ENCODE assay signal across 9 cellular contexts in genomic region chr10:3764626-3765375, GRCh38. TPM values are rescaled to one million over a fixed set of nuclear protein-coding genes. Genes with fewer than 3 reads are reported as not detected.
DNase-seq lines count a peak whose midpoint lies in the region; ATAC-seq and TF ChIP-seq lines count a peak whose summit lies in the region.
"Had no signal": no experiment of that assay in that cellular context is flagged by ENCODE, and none has a peak within 500 bp of the region (broad histone marks: within the 10 kb centered on the region; RNA-seq: fewer than 3 reads in every experiment).

No MANE protein-coding gene starts in this region.

- peak overlapping the region; percentile 76 for H3K4me3 Mint-ChIP-seq in T-helper 2 cell treated with Interferon-gamma antibody and Interleukin-4, amounts not matched to agents 5 μg/mL and 100 μg/mL, for 36 hours

- no peak for ATAC-seq in GM19397 (IDR thresholded peaks at IDR 0.05; ENCODE audit: unreplicated experiment)

- H3K27me3 ChIP-seq in suprapubic skin, result no peaks in the 10 kb centered on the region

- no peaks in the 10 kb centered on the region for H3K36me3 ChIP-seq in suprapubic skin

- H3K4me3 ChIP-seq in epithelial cell of esophagus (ENCODE audit: low read length), result no peak overlapping the region
- H3K4me3 ChIP-seq in suprapubic skin, result no peak overlapping the region

- H3K9me3 Mint-ChIP-seq in T-helper 2 cell treated with Interferon-gamma antibody and Interleukin-4, amounts not matched to agents 5 μg/mL and 100 μg/mL, for 36 hours, result peaks cover 5% of the 10 kb centered on the region

- no peak for TF ChIP-seq POLR2A in suprapubic skin (IDR thresholded peaks at IDR 0.05)

- no peaks in the 10 kb centered on the region for H3K9me3 ChIP-seq in suprapubic skin

- 63% methylated on average over 11 of the region's 11 CpGs for WGBS in suprapubic skin

- H3K27ac ChIP-seq in suprapubic skin, result peak overlapping the region; percentile 74

- no peaks in the 10 kb centered on the region for H3K27me3 Mint-ChIP-seq in T-helper 2 cell treated with Interferon-gamma antibody and Interleukin-4, amounts not matched to agents 5 μg/mL and 100 μg/mL, for 36 hours (ENCODE audit: low read depth)

- H3K36me3 Mint-ChIP-seq in T-helper 2 cell treated with Interferon-gamma antibody and Interleukin-4, amounts not matched to agents 5 μg/mL and 100 μg/mL, for 36 hours (ENCODE audit: low read depth), result no peaks in the 10 kb centered on the region

- TF ChIP-seq CTCF in epithelial cell of esophagus (IDR thresholded peaks at IDR 0.05; ENCODE audit: insufficient read depth, low read depth, low read length, missing control alignments), result no peak
- TF ChIP-seq CTCF in suprapubic skin (IDR thresholded peaks at IDR 0.05), result no peak
- no peak for TF ChIP-seq CTCF in GM13976 (IDR thresholded peaks at IDR 0.05; ENCODE audit: borderline replicate concordance, control extremely low read depth, extremely low read depth, insufficient read depth, missing control alignments)

- H3K4me1 Mint-ChIP-seq in T-helper 2 cell treated with Interferon-gamma antibody and Interleukin-4, amounts not matched to agents 5 μg/mL and 100 μg/mL, for 36 hours (ENCODE audit: low read depth), result peaks cover 52% of the 10 kb centered on the region

- peaks cover 41% of the 10 kb centered on the region for H3K4me1 ChIP-seq in suprapubic skin

- peak; percentile 45 for DNase-seq in activated naive CD4-positive, alpha-beta T cell treated with Interleukin-2 at 50 U/mL for 16 hours
- DNase-seq in activated naive CD4-positive, alpha-beta T cell treated with anti-CD3 and anti-CD28 coated beads, Interleukin-2, amount 50 U/mL, for 16 hours, result no peak
- DNase-seq in T-helper 2 cell treated with Interferon-gamma antibody and Interleukin-4, amounts not matched to agents 5 μg/mL and 100 μg/mL, for 36 hours (ENCODE audit: low spot score), result peak; percentile 63
- DNase-seq in epithelial cell of esophagus (ENCODE audit: low read depth) (peak; percentile 38), suprapubic skin (ENCODE audit: low spot score in 2 of 2) (peak in 1 of 2 donors; percentile 20), HuH-7 (ENCODE audit: low spot score) (no peak), GM13976 (ENCODE audit: low spot score) (no peak)
- DNase-seq: NCI-H82 had no signal

- in situ Hi-C loops in GM13976 (cut with MboI; ENCODE audit: low sequenced_read_pairs, unreplicated experiment), result no loop called here

- peak overlapping the region; percentile 78 for H3K27ac Mint-ChIP-seq in T-helper 2 cell treated with Interferon-gamma antibody and Interleukin-4, amounts not matched to agents 5 μg/mL and 100 μg/mL, for 36 hours

- no peak for TF ChIP-seq EP300 in suprapubic skin (IDR thresholded peaks at IDR 0.05)

RNA-seq across cellular contexts. Expression of gene KLF6, which starts 20.2 kb away (rescaled TPM):
- 100 to 1,000 TPM; 242 to 484 (median 276) TPM for total RNA-seq in suprapubic skin

Comparison
In these comparisons a context has a peak if more than half of its experiments do, and no peak if none do; other contexts are left out.
1. DNase-seq: peak in activated naive CD4-positive, alpha-beta T cell treated with Interleukin-2 at 50 U/mL for 16 hours (single experiment), T-helper 2 cell treated with Interferon-gamma antibody and Interleukin-4, amounts not matched to agents 5 μg/mL and 100 μg/mL, for 36 hours (single experiment) and epithelial cell of esophagus (single experiment); none in activated naive CD4-positive, alpha-beta T cell treated with anti-CD3 and anti-CD28 coated beads, Interleukin-2, amount 50 U/mL, for 16 hours (single experiment), HuH-7 (single experiment) and GM13976 (single experiment).